ENCODE assay signal across 11 cellular contexts in the genomic region with DNA sequence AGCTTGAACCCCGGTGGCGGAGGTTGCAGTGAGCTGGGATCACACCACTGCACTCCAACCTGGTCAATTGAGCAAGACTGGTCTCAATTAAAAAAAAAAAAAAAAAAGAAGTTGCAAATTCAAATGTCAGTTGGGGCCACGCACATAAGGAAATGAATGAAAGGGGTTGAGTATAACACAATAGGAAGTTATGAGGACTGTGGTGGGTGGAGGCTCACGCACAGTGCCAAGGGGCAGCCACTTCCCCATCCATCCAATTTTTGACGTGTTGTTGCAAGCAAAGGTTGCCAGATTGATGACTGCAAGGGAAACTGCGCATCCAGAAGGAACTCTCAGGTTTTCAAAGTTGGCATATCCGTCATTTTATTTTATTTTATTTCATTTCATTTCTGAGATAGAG.
"Had no signal": no experiment of that assay in that cellular context is flagged by ENCODE, and none has a peak within 500 bp of the region (broad histone marks: within the 10 kb centered on the region; RNA-seq: fewer than 3 reads in every experiment).

No MANE protein-coding gene starts in this region.

- ATAC-seq: activated CD8-positive, alpha-beta T cell treated with anti-CD3 and anti-CD28 coated beads for 36 hours; activated T-cell treated with anti-CD3 and anti-CD28 coated beads, Interleukin-2, amount 50 U/mL, for 72 hours; T-helper 17 cell had no signal

- DNase-seq: activated CD8-positive, alpha-beta memory T cell treated with anti-CD3 and anti-CD28 coated beads, Interleukin-2, amount 50 U/mL, for 4 hours; activated CD8-positive, alpha-beta T cell treated with anti-CD3 and anti-CD28 coated beads for 36 hours; activated gamma-delta T cell treated with Interleukin-2 at 50 U/mL for 16 hours; activated naive CD8-positive, alpha-beta T cell treated with anti-CD3 and anti-CD28 coated beads for 36 hours; activated T-cell treated with anti-CD3 and anti-CD28 coated beads, Interleukin-2, amount 50 U/mL, for 72 hours; aorta; endodermal cell; erythroblast; glutamatergic neuron; ovary; T-helper 17 cell had no signal
